Comparison of ENCODE assay signal across 9 cellular contexts in the genomic region with DNA sequence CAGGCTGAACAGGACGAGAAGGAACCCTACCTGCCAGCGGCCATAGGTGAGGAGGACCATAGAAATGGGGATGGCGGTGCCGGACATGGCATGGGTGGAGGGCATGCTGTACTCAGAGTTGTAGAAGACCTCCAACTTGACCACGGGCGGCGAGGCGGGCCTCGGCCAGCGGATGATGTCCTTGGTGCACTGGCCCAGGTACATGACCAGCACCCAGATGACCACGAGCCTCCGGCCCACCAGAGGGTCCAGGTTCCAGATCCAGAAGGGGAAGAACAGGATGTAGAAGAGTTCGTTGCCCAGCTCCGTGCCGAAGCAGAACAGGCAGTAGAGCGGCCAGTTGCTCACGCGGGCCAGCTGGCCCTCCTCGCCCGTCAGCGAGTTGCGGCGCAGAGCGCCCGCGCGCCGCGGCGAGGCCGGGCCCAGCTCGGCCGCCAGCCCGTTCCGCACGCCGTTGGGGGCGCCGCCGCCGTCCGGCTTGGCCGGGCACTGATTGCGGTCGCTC. TPM values are rescaled to one million over a fixed set of nuclear protein-coding genes. Genes with fewer than 3 reads are reported as not detected.
DNase-seq lines count a peak whose midpoint lies in the region; ATAC-seq, FAIRE-seq and TF ChIP-seq lines count a peak whose summit lies in the region.
"Had no signal": no experiment of that assay in that cellular context is flagged by ENCODE, and none has a peak within 500 bp of the region (broad histone marks: within the 10 kb centered on the region; RNA-seq: fewer than 3 reads in every experiment).

No MANE protein-coding gene starts in this region.

- H3K36me3 ChIP-seq in thymus (ENCODE audit: control insufficient read depth, insufficient read depth) = no peaks in the 10 kb centered on the region

- no peak overlapping the region; the same call in 1 of the 2 replicates for H3K27ac Mint-ChIP-seq in WTC11

- H3K36me3 Mint-ChIP-seq in WTC11 = no peaks in the 10 kb centered on the region

- POLR2A ChIA-PET in WTC11 (lab: Charles Lee) = no interaction called here

- peaks cover 33% of the 10 kb centered on the region for H3K27me3 Mint-ChIP-seq in WTC11 (ENCODE audit: low read depth)

- peak overlapping the region; percentile 97 for H3K4me3 Mint-ChIP-seq in WTC11

- H3K4me3 ChIP-seq in thymus (ENCODE audit: low read length) = peak overlapping the region; percentile 96

- DNase-seq in NCI-H146 (lab: John Stamatoyannopoulos, UW) = peak; percentile 48
- DNase-seq in NCI-H146 treated with DMSO at 0.1 percent for 48 hours (lab: John Stamatoyannopoulos, UW; ENCODE audit: unreplicated experiment) = no peak
- peak; percentile 88 for DNase-seq in HTR-8/SVneo (ENCODE audit: insufficient read length, low spot score)
- DNase-seq in WTC11 (ENCODE audit: low spot score) = no peak
- DNase-seq in mucosa of gallbladder (ENCODE audit: low spot score) = peak; percentile 12

- TF ChIP-seq CTCF in WTC11 (IDR thresholded peaks at IDR 0.05) = no peak

- H3K9me3 ChIP-seq in thymus (ENCODE audit: control insufficient read depth) = no peaks in the 10 kb centered on the region

- CTCF ChIA-PET in WTC11 (lab: Charles Lee) = interaction anchor here (0.9 to 1.0 kb wide), 2 partner anchors 43 to 577 kb away, joined by 3 read pairs; no protein-coding TSS in a partner anchor

- H3K27ac ChIP-seq in thymus (ENCODE audit: low read depth) = peak overlapping the region; percentile 81

- FAIRE-seq in HTR-8/SVneo (lab: Jason Lieb, UNC) = no peak
- FAIRE-seq: islet of Langerhans had no signal

- ATAC-seq in GM21529 (IDR thresholded peaks at IDR 0.05; ENCODE audit: unreplicated experiment) (peak; percentile 42), WTC11 (peak; percentile 66), esophagus mucosa (peak; percentile 69)

- under 1% methylated on average over 45 of the region's 45 CpGs for WGBS in thymus

- peaks cover 2% of the 10 kb centered on the region for H3K27me3 ChIP-seq in thymus (ENCODE audit: control insufficient read depth, insufficient read depth)

- peaks cover 29% of the 10 kb centered on the region for H3K4me1 Mint-ChIP-seq in WTC11

- H3K9me3 Mint-ChIP-seq in WTC11 = no peaks in the 10 kb centered on the region

- peaks cover 5% of the 10 kb centered on the region for H3K4me1 ChIP-seq in thymus (ENCODE audit: control insufficient read depth, insufficient read depth, low read length)

TF ChIP-seq in WTC11, 78 proteins besides CTCF, POLR2A, EP300 and RAD21:
- TF ChIP-seq ZNF423 (CRISPR knock-in tag; IDR thresholded peaks at IDR 0.05) (no peak), MAX (CRISPR knock-in tag; IDR thresholded peaks at IDR 0.05) (0 out of 2 replicates have a peak, but pooled peaks have one; percentile 11), ATF2 (CRISPR knock-in tag; IDR thresholded peaks at IDR 0.05; ENCODE audit: borderline replicate concordance, low read depth) (no peak), ZNF416 (CRISPR knock-in tag; IDR thresholded peaks at IDR 0.05) (0 out of 2 replicates have a peak, but pooled peaks have one; percentile 13)

RNA-seq across cellular contexts. Expression of gene SGPP1, which starts 0.6 kb away (rescaled TPM):
- total RNA-seq in WTC11 (2021) (8.0 to 8.5 TPM (median 8.5 TPM) in 3 replicates), esophagus mucosa (6.2 TPM), mucosa of gallbladder (30.2 TPM)
- 21.0 TPM for polyA plus RNA-seq in thymus

Comparison
In these comparisons a context has a peak if more than half of its experiments do, and no peak if none do; other contexts are left out.
1. DNase-seq: peak in NCI-H146 (single experiment), HTR-8/SVneo (single experiment) and mucosa of gallbladder (single experiment); none in NCI-H146 treated with DMSO at 0.1 percent for 48 hours (single experiment) and WTC11 (single experiment).
2. Peak in every context shown above with its lines, with median percentiles within 50 percentile points of each other: ATAC-seq.